Comparison of ENCODE assay signal across 26 cellular contexts in genomic region chr21:31213787-31214186, GRCh38.
DNase-seq lines count a peak whose midpoint lies in the region; ATAC-seq and TF ChIP-seq lines count a peak whose summit lies in the region.
"Had no signal": no experiment of that assay in that cellular context is flagged by ENCODE, and none has a peak within 500 bp of the region (broad histone marks: within the 10 kb centered on the region; RNA-seq: fewer than 3 reads in every experiment).

No MANE protein-coding gene starts in this region.

- H2AFZ ChIP-seq in PC-3 (ENCODE audit: low read length), result no peak overlapping the region

- peaks cover 6% of the 10 kb centered on the region for H3K4me1 ChIP-seq in PC-3 (ENCODE audit: insufficient read depth, low read length)
- H3K4me1 ChIP-seq: left lung, uterus had no signal

- peak; percentile 9 for DNase-seq in NCI-H1092 treated with DMSO at 0.1 percent for 48 hours (lab: John Stamatoyannopoulos, UW)
- no peak for DNase-seq in NCI-H1092 (lab: John Stamatoyannopoulos, UW)
- DNase-seq in EH (ENCODE audit: low read depth), result peak; percentile 9
- peak; percentile 46 for DNase-seq in PC-3
- DNase-seq in fibroblast of the aortic adventitia (ENCODE audit: low read depth), result peak; percentile 16
- DNase-seq in kidney tubule cell (ENCODE audit: low spot score), result no peak
- DNase-seq: 8988T; activated CD4-positive, alpha-beta T cell treated with anti-CD3 and anti-CD28 coated beads, Interleukin-2, amount 50 U/mL, for 1 hour; activated gamma-delta T cell; DMS79; effector CD8-positive, alpha-beta T cell; esophagus squamous epithelium; glutamatergic neuron; IMR-90; left lung; NCI-H187 treated with DMSO at 0.1 percent for 48 hours; NCI-H446; retina; stimulated activated CD4-positive, alpha-beta T cell treated with anti-CD3 and anti-CD28 coated beads, Interleukin-12 subunit alpha, Interleukin-12 subunit beta, amount 100 ng/mL, for 4 hours; substantia nigra; SW 1271; uterus had no signal

- BruUV-seq in PC-3 (replicated peaks; lab: Mats Ljungman, UMichigan), result no TSS peak

- no peaks in the 10 kb centered on the region for H3F3A ChIP-seq in PC-3 (ENCODE audit: low read length, unreplicated experiment)

- ATAC-seq in PC-3 (peak; percentile 56), HG02763 (IDR thresholded peaks at IDR 0.05; ENCODE audit: unreplicated experiment) (no peak), GM19455 (IDR thresholded peaks at IDR 0.05; ENCODE audit: unreplicated experiment) (no peak)
- ATAC-seq: left lung had no signal

- intact Hi-C loops in PC-3 (cut with micrococcal nuclease), result no loop called here

- H3K4me3 ChIP-seq in PC-3 (ENCODE audit: low read length) (no peak overlapping the region), fibroblast of the aortic adventitia (ENCODE audit: low read depth, low read length) (no peak overlapping the region)
- H3K4me3 ChIP-seq: BLaER1 treated with 17β-estradiol and CSF1 and Interleukin-3, amounts not matched to agents 10 nM and 100 nM; esophagus squamous epithelium; left lung; uterus had no signal

- no peak overlapping the region for H3K27ac ChIP-seq in PC-3 (ENCODE audit: low read length)
- H3K27ac ChIP-seq: BLaER1 treated with 17β-estradiol and CSF1 and Interleukin-3, amounts not matched to agents 10 nM and 100 nM; esophagus squamous epithelium; left lung; RWPE1; uterus had no signal

- TF ChIP-seq CTCF in PC-3 (conservative IDR thresholded peaks at IDR 0.05; ENCODE audit: low read depth, low read length) (no peak; the same call in 1 of the 2 replicates), fibroblast of the aortic adventitia (IDR thresholded peaks at IDR 0.05; ENCODE audit: insufficient read depth, low read length) (no peak)

- CTCF ChIA-PET in PC-3 (lab: Charles Lee), result interaction anchor here (0.6 to 1.5 kb wide), 4 partner anchors 96 to 391 kb away, joined by 3 to 5 read pairs (median 4); no protein-coding TSS in a partner anchor

- no peak overlapping the region for H3K4me2 ChIP-seq in PC-3 (ENCODE audit: low read length)
- H3K4me2 ChIP-seq: BLaER1 treated with 17β-estradiol and CSF1 and Interleukin-3, amounts not matched to agents 10 nM and 100 nM had no signal

- H3K9ac ChIP-seq in PC-3 (ENCODE audit: low read length), result no peak overlapping the region
- H3K9ac ChIP-seq: BLaER1 treated with 17β-estradiol and CSF1 and Interleukin-3, amounts not matched to agents 10 nM and 100 nM had no signal

- H4K20me1 ChIP-seq in PC-3 (ENCODE audit: low read length), result no peaks in the 10 kb centered on the region
- H4K20me1 ChIP-seq: BLaER1 treated with 17β-estradiol and CSF1 and Interleukin-3, amounts not matched to agents 10 nM and 100 nM had no signal

- no peaks in the 10 kb centered on the region for H3K79me2 ChIP-seq in PC-3 (ENCODE audit: low read length)

- H3K36me3 ChIP-seq in PC-3 (ENCODE audit: low read depth, low read length), result no peaks in the 10 kb centered on the region; the same call in 1 of the 2 replicates
- H3K36me3 ChIP-seq: left lung, uterus had no signal

- POLR2A ChIA-PET in PC-3 (lab: Charles Lee; ENCODE audit: unreplicated experiment), result interaction anchor here (0.6 kb wide), 1 partner anchor 130 kb away, joined by 20 read pairs; no protein-coding TSS in a partner anchor

- no peaks in the 10 kb centered on the region for H3K27me3 ChIP-seq in PC-3 (ENCODE audit: low read length)
- H3K27me3 ChIP-seq: BLaER1 treated with 17β-estradiol and CSF1 and Interleukin-3, amounts not matched to agents 10 nM and 100 nM; esophagus squamous epithelium; left lung; uterus had no signal

- no peaks in the 10 kb centered on the region for H3K9me2 ChIP-seq in PC-3 (replicated peaks; ENCODE audit: low read length)

- no peaks in the 10 kb centered on the region for H3K9me3 ChIP-seq in PC-3 (ENCODE audit: low read length)
- H3K9me3 ChIP-seq: BLaER1 treated with 17β-estradiol and CSF1 and Interleukin-3, amounts not matched to agents 10 nM and 100 nM; esophagus squamous epithelium; left lung; uterus had no signal

Comparison
In these comparisons a context has a peak if more than half of its experiments do, and no peak if none do; other contexts are left out.
1. DNase-seq: peak in NCI-H1092 treated with DMSO at 0.1 percent for 48 hours (single experiment), EH (single experiment), PC-3 (single experiment) and fibroblast of the aortic adventitia (single experiment); none in NCI-H1092 (single experiment) and kidney tubule cell (single experiment).